ENCODE assay signal across 15 cellular contexts in the genomic region with DNA sequence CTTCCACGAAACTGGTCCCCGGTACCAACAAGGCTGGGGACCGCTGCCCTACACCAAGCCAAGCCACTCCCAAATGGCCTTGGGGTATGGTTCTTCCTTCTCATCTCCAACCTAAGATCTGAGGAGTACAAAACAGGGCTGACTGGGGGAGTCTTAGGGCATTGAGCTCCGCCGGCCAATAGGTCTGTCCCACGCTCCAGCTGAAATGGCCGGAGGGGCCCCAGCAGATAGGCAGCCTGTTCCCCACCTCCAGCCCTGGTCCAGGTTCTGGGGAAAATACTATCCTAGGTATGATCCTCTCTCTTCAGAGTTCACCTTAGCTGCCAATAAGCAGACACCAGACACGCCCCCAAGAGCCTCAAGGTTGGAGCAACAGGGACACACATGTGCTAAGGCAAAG.
"Had no signal": no experiment of that assay in that cellular context is flagged by ENCODE, and none has a peak within 500 bp of the region (broad histone marks: within the 10 kb centered on the region; RNA-seq: fewer than 3 reads in every experiment).

No MANE protein-coding gene starts in this region.

- H3K36me3 Mint-ChIP-seq: immature natural killer cell; natural killer cell treated with Interleukin-12 subunit alpha and Interleukin-12 subunit beta and Interleukin-15 and Interleukin-18, amount 100 ng/mL, for 72 hours had no signal

- H3K4me3 Mint-ChIP-seq: activated T-cell treated with anti-CD3 and anti-CD28 coated beads, Interleukin-2, amount 50 U/mL, for 72 hours; immature natural killer cell; natural killer cell treated with Interleukin-12 subunit alpha and Interleukin-12 subunit beta and Interleukin-15 and Interleukin-18, amount 100 ng/mL, for 72 hours; T-helper 2 cell treated with Interferon-gamma antibody and Interleukin-4, amounts not matched to agents 5 μg/mL and 100 μg/mL, for 36 hours had no signal

- H3K4me1 Mint-ChIP-seq: immature natural killer cell had no signal

- H3K9me3 ChIP-seq: esophagus squamous epithelium had no signal

- H3K27me3 Mint-ChIP-seq: natural killer cell treated with Interleukin-12 subunit alpha and Interleukin-12 subunit beta and Interleukin-15 and Interleukin-18, amount 100 ng/mL, for 72 hours had no signal

- H3K27me3 ChIP-seq: dorsolateral prefrontal cortex, esophagus squamous epithelium had no signal

- ATAC-seq: activated T-cell treated with anti-CD3 and anti-CD28 coated beads, Interleukin-2, amount 50 U/mL, for 72 hours; natural killer cell treated with Interleukin-12 subunit alpha and Interleukin-12 subunit beta and Interleukin-15 and Interleukin-18, amount 100 ng/mL, for 72 hours had no signal

- H3K9me3 Mint-ChIP-seq: activated T-cell treated with anti-CD3 and anti-CD28 coated beads, Interleukin-2, amount 50 U/mL, for 72 hours; immature natural killer cell; natural killer cell treated with Interleukin-12 subunit alpha and Interleukin-12 subunit beta and Interleukin-15 and Interleukin-18, amount 100 ng/mL, for 72 hours; T-helper 2 cell treated with Interferon-gamma antibody and Interleukin-4, amounts not matched to agents 5 μg/mL and 100 μg/mL, for 36 hours had no signal

- H3K4me3 ChIP-seq: dorsolateral prefrontal cortex, esophagus squamous epithelium had no signal

- H3K27ac Mint-ChIP-seq: activated T-cell treated with anti-CD3 and anti-CD28 coated beads, Interleukin-2, amount 50 U/mL, for 72 hours; immature natural killer cell; natural killer cell treated with Interleukin-12 subunit alpha and Interleukin-12 subunit beta and Interleukin-15 and Interleukin-18, amount 100 ng/mL, for 72 hours; T-helper 2 cell treated with Interferon-gamma antibody and Interleukin-4, amounts not matched to agents 5 μg/mL and 100 μg/mL, for 36 hours had no signal

- DNase-seq: activated CD4-positive, alpha-beta T cell treated with anti-CD3 and anti-CD28 coated beads, Interleukin-2, amount 50 U/mL, for 4 hours; activated naive CD4-positive, alpha-beta T cell; activated T-cell treated with anti-CD3 and anti-CD28 coated beads, Interleukin-2, amount 50 U/mL, for 72 hours; cerebellar nuclear complex; esophagus squamous epithelium; foreskin fibroblast; immature natural killer cell; nucleus accumbens; stimulated activated CD4-positive, alpha-beta T cell treated with anti-CD3 and anti-CD28 coated beads, Interleukin-15, amount 100 ng/mL, for 24 hours; stimulated activated CD4-positive, alpha-beta T cell treated with anti-CD3 and anti-CD28 coated beads, Interleukin-4, amount 100 ng/mL, for 24 hours; SW 1271; trophoblast cell had no signal
